Comparison of ENCODE assay signal across 24 cellular contexts in the genomic region with DNA sequence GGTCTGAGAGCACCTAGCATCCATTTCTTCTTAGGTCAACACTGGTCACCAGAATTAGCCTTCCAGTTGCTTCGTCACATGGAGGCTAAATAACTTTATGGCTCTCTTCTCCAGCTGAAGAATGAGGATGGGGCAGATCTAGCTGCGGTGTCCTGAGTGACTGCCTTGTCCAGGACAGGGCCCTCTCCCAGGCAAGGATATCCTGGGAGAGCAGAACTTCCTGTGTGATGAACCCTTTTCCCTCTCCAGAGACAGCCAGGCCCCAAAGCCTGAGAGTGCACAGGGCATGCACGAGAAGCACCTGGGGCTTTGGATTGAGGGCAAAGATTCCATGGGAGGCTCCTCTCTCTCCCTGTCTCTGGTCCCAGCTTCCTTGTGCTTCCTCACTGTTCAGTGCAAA.
DNase-seq lines count a peak whose midpoint lies in the region; ATAC-seq and TF ChIP-seq lines count a peak whose summit lies in the region.
"Had no signal": no experiment of that assay in that cellular context is flagged by ENCODE, and none has a peak within 500 bp of the region (broad histone marks: within the 10 kb centered on the region; RNA-seq: fewer than 3 reads in every experiment).

No MANE protein-coding gene starts in this region.

- DNase-seq in right atrium auricular region (ENCODE audit: low spot score) (peak; percentile 48), cardiac septum (ENCODE audit: low spot score) (no peak), esophagus muscularis mucosa (ENCODE audit: extremely low spot score) (peak; percentile 74), osteocyte (ENCODE audit: extremely low spot score, unreplicated experiment) (peak; percentile 69), glutamatergic neuron (no peak)
- DNase-seq in activated CD4-positive, alpha-beta T cell treated with anti-CD3 and anti-CD28 coated beads for 4 hours: no peak
- DNase-seq: 8988T; ACHN; AML-193; BE2C; Calu3; CD4-positive, alpha-beta T cell; CD8-positive, alpha-beta memory T cell; COR-L47; DMS53; DMS79 treated with DMSO at 0.1 percent for 48 hours; GF-D8; H9 had no signal

- H3K27me3 Mint-ChIP-seq in osteocyte (ENCODE audit: unreplicated experiment) (no peaks in the 10 kb centered on the region), glutamatergic neuron (ENCODE audit: unreplicated experiment) (no peaks in the 10 kb centered on the region)
- H3K27me3 Mint-ChIP-seq: CD4-positive, alpha-beta T cell had no signal

- H3K27ac ChIP-seq in right atrium auricular region (no peak overlapping the region), esophagus muscularis mucosa (replicated peaks in 1 of 4) (no peak overlapping the region)
- H3K27ac ChIP-seq: A549; BLaER1 treated with 17β-estradiol and CSF1 and Interleukin-3, amounts not matched to agents 10 nM and 100 nM had no signal

- H3K9me3 Mint-ChIP-seq in osteocyte (ENCODE audit: unreplicated experiment) (no peaks in the 10 kb centered on the region), glutamatergic neuron (ENCODE audit: unreplicated experiment) (no peaks in the 10 kb centered on the region)
- H3K9me3 Mint-ChIP-seq: CD4-positive, alpha-beta T cell; CD8-positive, alpha-beta memory T cell; GM23338 had no signal

- 67% methylated on average over 1 of the region's 3 CpGs for WGBS in esophagus muscularis mucosa

- TF ChIP-seq POLR2A in esophagus muscularis mucosa (IDR thresholded peaks at IDR 0.05; ENCODE audit: low read depth): no peak

- H3K27me3 ChIP-seq in right atrium auricular region: no peaks in the 10 kb centered on the region
- no peaks in the 10 kb centered on the region for H3K27me3 ChIP-seq in esophagus muscularis mucosa
- H3K27me3 ChIP-seq: BE2C; BLaER1 treated with 17β-estradiol and CSF1 and Interleukin-3, amounts not matched to agents 10 nM and 100 nM had no signal

- H3K4me1 Mint-ChIP-seq in osteocyte (ENCODE audit: unreplicated experiment) (peaks cover 36% of the 10 kb centered on the region), glutamatergic neuron (ENCODE audit: low read depth, unreplicated experiment) (peaks cover 4% of the 10 kb centered on the region)
- H3K4me1 Mint-ChIP-seq: CD14-positive monocyte had no signal

- no peak for ATAC-seq in HG03469 (IDR thresholded peaks at IDR 0.05; ENCODE audit: unreplicated experiment)
- ATAC-seq: A549, GM23338, HCT116 had no signal

- H3K4me3 Mint-ChIP-seq in osteocyte (ENCODE audit: unreplicated experiment) (no peak overlapping the region), glutamatergic neuron (ENCODE audit: unreplicated experiment) (no peak overlapping the region)
- H3K4me3 Mint-ChIP-seq: CD14-positive monocyte; CD4-positive, alpha-beta T cell; CD8-positive, alpha-beta memory T cell; GM23338; H9 had no signal

- H3K36me3 Mint-ChIP-seq in osteocyte (ENCODE audit: unreplicated experiment) (no peaks in the 10 kb centered on the region), glutamatergic neuron (ENCODE audit: unreplicated experiment) (no peaks in the 10 kb centered on the region)
- H3K36me3 Mint-ChIP-seq: CD14-positive monocyte; CD8-positive, alpha-beta memory T cell had no signal

- H3K36me3 ChIP-seq in right atrium auricular region (no peaks in the 10 kb centered on the region), esophagus muscularis mucosa (no peaks in the 10 kb centered on the region)
- H3K36me3 ChIP-seq: BE2C; BLaER1 treated with 17β-estradiol and CSF1 and Interleukin-3, amounts not matched to agents 10 nM and 100 nM had no signal

- H3K9me3 ChIP-seq in right atrium auricular region (no peaks in the 10 kb centered on the region), esophagus muscularis mucosa (no peaks in the 10 kb centered on the region)
- H3K9me3 ChIP-seq: A549; BE2C; BLaER1 treated with 17β-estradiol and CSF1 and Interleukin-3, amounts not matched to agents 10 nM and 100 nM had no signal

- H3K4me1 ChIP-seq in right atrium auricular region (no peaks in the 10 kb centered on the region), esophagus muscularis mucosa (no peaks in the 10 kb centered on the region)
- H3K4me1 ChIP-seq: A549, BE2C had no signal

- intact Hi-C loops in cardiac septum (cut with DNase I) (no loop called here), esophagus muscularis mucosa (cut with DNase I) (no loop called here)

- no peak for TF ChIP-seq CTCF in right atrium auricular region (IDR thresholded peaks at IDR 0.05)
- TF ChIP-seq CTCF in esophagus muscularis mucosa (IDR thresholded peaks at IDR 0.05): no peak
- no peak for TF ChIP-seq CTCF in osteocyte (IDR thresholded peaks at IDR 0.05)
- TF ChIP-seq CTCF in glutamatergic neuron (IDR thresholded peaks at IDR 0.05; ENCODE audit: partially characterized antibody, unreplicated experiment): no peak

- no peak overlapping the region for H3K27ac Mint-ChIP-seq in osteocyte (ENCODE audit: unreplicated experiment)
- no peak overlapping the region for H3K27ac Mint-ChIP-seq in glutamatergic neuron (ENCODE audit: unreplicated experiment)
- H3K27ac Mint-ChIP-seq: CD14-positive monocyte; CD4-positive, alpha-beta T cell; CD8-positive, alpha-beta memory T cell; GM23338; H9 had no signal

- H3K4me3 ChIP-seq in right atrium auricular region (no peak overlapping the region), esophagus muscularis mucosa (no peak overlapping the region)
- H3K4me3 ChIP-seq: A549; BLaER1 treated with 17β-estradiol and CSF1 and Interleukin-3, amounts not matched to agents 10 nM and 100 nM; GM23338 had no signal

- no peak for TF ChIP-seq EP300 in esophagus muscularis mucosa (IDR thresholded peaks at IDR 0.05)

Comparison
In these comparisons a context has a peak if more than half of its experiments do, and no peak if none do; other contexts are left out.
1. DNase-seq: peak in right atrium auricular region (single experiment), esophagus muscularis mucosa (single experiment) and osteocyte (single experiment); none in cardiac septum (single experiment), glutamatergic neuron (single experiment) and activated CD4-positive, alpha-beta T cell treated with anti-CD3 and anti-CD28 coated beads for 4 hours (0 of 2).